In genomic region chr1:241924080-241924808, GRCh38 we compare ENCODE assay signal across 33 cellular contexts. TPM values are rescaled to one million over a fixed set of nuclear protein-coding genes. Genes with fewer than 3 reads are reported as not detected.
"Had no signal": no experiment of that assay in that cellular context is flagged by ENCODE, and none has a peak within 500 bp of the region (broad histone marks: within the 10 kb centered on the region; RNA-seq: fewer than 3 reads in every experiment).

No MANE protein-coding gene starts in this region.

- H3K4me1 ChIP-seq: ascending aorta, body of pancreas had no signal

- H3K27ac ChIP-seq: ascending aorta, body of pancreas, cardiac muscle cell, KMS-11 had no signal

- DNase-seq: activated B cell treated with CpG ODN at 0.5 μM for 24 hours; activated CD4-positive, alpha-beta T cell treated with anti-CD3 and anti-CD28 coated beads for 1 hour; activated CD4-positive, alpha-beta T cell treated with anti-CD3 and anti-CD28 coated beads, Interleukin-2, amount 10 ng/mL, durations not matched to agents 24 days and 14 days; activated CD4-positive, alpha-beta T cell treated with anti-CD3 and anti-CD28 coated beads, Interleukin-2, amount 50 U/mL, for 48 hours; activated CD8-positive, alpha-beta memory T cell treated with anti-CD3 and anti-CD28 coated beads, Interleukin-2, amount 10 ng/mL, durations not matched to agents 7 days and 5 days; activated effector memory CD4-positive, alpha-beta T cell treated with Interleukin-2 at 50 U/mL for 16 hours; activated naive CD4-positive, alpha-beta T cell; activated T-cell treated with anti-CD3 and anti-CD28 coated beads, Interleukin-2, amount 50 U/mL, for 24 hours; amniotic stem cell; body of pancreas; MG63; MV-4-11; NCI-H1092 treated with DMSO at 0.1 percent for 48 hours; NCI-H1417 treated with DMSO at 0.1 percent for 48 hours; NCI-H1694; NCI-H2029; NCI-H2107; NCI-H2171 treated with DMSO at 0.1 percent for 48 hours; NCI-H226; NCI-H526; NCI-H774; RPMI8226; SW 1271 had no signal

- H3K9me3 ChIP-seq: ascending aorta, body of pancreas, MG63 had no signal

- H3K27me3 Mint-ChIP-seq: activated B cell treated with CpG ODN at 0.5 μM for 24 hours; activated CD4-positive, alpha-beta T cell treated with anti-CD3 and anti-CD28 coated beads, Interleukin-2, amount 10 ng/mL, durations not matched to agents 24 days and 14 days; activated CD8-positive, alpha-beta memory T cell treated with anti-CD3 and anti-CD28 coated beads, Interleukin-2, amount 10 ng/mL, durations not matched to agents 7 days and 5 days; activated naive CD4-positive, alpha-beta T cell treated with anti-CD3 and anti-CD28 coated beads, Interleukin-2, amount 50 U/mL, for 24 hours; activated T-cell treated with anti-CD3 and anti-CD28 coated beads, Interleukin-2, amount 50 U/mL, for 24 hours had no signal

- H3K36me3 Mint-ChIP-seq: activated CD8-positive, alpha-beta memory T cell treated with anti-CD3 and anti-CD28 coated beads, Interleukin-2, amount 10 ng/mL, durations not matched to agents 7 days and 5 days; activated naive CD4-positive, alpha-beta T cell treated with anti-CD3 and anti-CD28 coated beads, Interleukin-2, amount 50 U/mL, for 24 hours had no signal

- H3K4me3 Mint-ChIP-seq: activated B cell treated with CpG ODN at 0.5 μM for 24 hours; activated CD4-positive, alpha-beta T cell treated with anti-CD3 and anti-CD28 coated beads, Interleukin-2, amount 10 ng/mL, durations not matched to agents 24 days and 14 days; activated CD8-positive, alpha-beta memory T cell treated with anti-CD3 and anti-CD28 coated beads, Interleukin-2, amount 10 ng/mL, durations not matched to agents 7 days and 5 days; activated naive CD4-positive, alpha-beta T cell treated with anti-CD3 and anti-CD28 coated beads, Interleukin-2, amount 50 U/mL, for 24 hours; activated T-cell treated with anti-CD3 and anti-CD28 coated beads, Interleukin-2, amount 50 U/mL, for 24 hours; activated T-helper 1 cell treated with anti-CD3 and anti-CD28 coated beads, Interleukin-12 subunit alpha, Interleukin-12 subunit beta, Interleukin-2, Interleukin-4 antibody, amounts not matched to agents 30 ng/mL and 10 ng/mL and 1 ng/mL, durations not matched to agents 14 hours and 24 hours and 36 hours; T-helper 1 cell treated with Interleukin-12 subunit alpha and Interleukin-12 subunit beta and Interleukin-4 antibody, amounts not matched to agents 30 μg/mL and 1 μg/mL, for 36 hours had no signal

- H3K4me1 Mint-ChIP-seq: activated B cell treated with CpG ODN at 0.5 μM for 24 hours; activated CD4-positive, alpha-beta T cell treated with anti-CD3 and anti-CD28 coated beads, Interleukin-2, amount 10 ng/mL, durations not matched to agents 24 days and 14 days; activated CD8-positive, alpha-beta memory T cell treated with anti-CD3 and anti-CD28 coated beads, Interleukin-2, amount 10 ng/mL, durations not matched to agents 7 days and 5 days; activated naive CD4-positive, alpha-beta T cell treated with anti-CD3 and anti-CD28 coated beads, Interleukin-2, amount 50 U/mL, for 24 hours had no signal

- H3K9me3 Mint-ChIP-seq: activated B cell treated with CpG ODN at 0.5 μM for 24 hours; activated CD4-positive, alpha-beta T cell treated with anti-CD3 and anti-CD28 coated beads, Interleukin-2, amount 10 ng/mL, durations not matched to agents 24 days and 14 days; activated naive CD4-positive, alpha-beta T cell treated with anti-CD3 and anti-CD28 coated beads, Interleukin-2, amount 50 U/mL, for 24 hours; activated T-cell treated with anti-CD3 and anti-CD28 coated beads, Interleukin-2, amount 50 U/mL, for 24 hours; activated T-helper 1 cell treated with anti-CD3 and anti-CD28 coated beads, Interleukin-12 subunit alpha, Interleukin-12 subunit beta, Interleukin-2, Interleukin-4 antibody, amounts not matched to agents 30 ng/mL and 10 ng/mL and 1 ng/mL, durations not matched to agents 14 hours and 24 hours and 36 hours; T-helper 1 cell treated with Interleukin-12 subunit alpha and Interleukin-12 subunit beta and Interleukin-4 antibody, amounts not matched to agents 30 μg/mL and 1 μg/mL, for 36 hours had no signal

- H3K27ac Mint-ChIP-seq: activated B cell treated with CpG ODN at 0.5 μM for 24 hours; activated CD4-positive, alpha-beta T cell treated with anti-CD3 and anti-CD28 coated beads, Interleukin-2, amount 10 ng/mL, durations not matched to agents 24 days and 14 days; activated CD8-positive, alpha-beta memory T cell treated with anti-CD3 and anti-CD28 coated beads, Interleukin-2, amount 10 ng/mL, durations not matched to agents 7 days and 5 days; activated naive CD4-positive, alpha-beta T cell treated with anti-CD3 and anti-CD28 coated beads, Interleukin-2, amount 50 U/mL, for 24 hours; activated T-cell treated with anti-CD3 and anti-CD28 coated beads, Interleukin-2, amount 50 U/mL, for 24 hours; activated T-helper 1 cell treated with anti-CD3 and anti-CD28 coated beads, Interleukin-12 subunit alpha, Interleukin-12 subunit beta, Interleukin-2, Interleukin-4 antibody, amounts not matched to agents 30 ng/mL and 10 ng/mL and 1 ng/mL, durations not matched to agents 14 hours and 24 hours and 36 hours; T-helper 1 cell treated with Interleukin-12 subunit alpha and Interleukin-12 subunit beta and Interleukin-4 antibody, amounts not matched to agents 30 μg/mL and 1 μg/mL, for 36 hours had no signal

- H3K4me2 ChIP-seq: KMS-11 had no signal

- ATAC-seq: activated CD8-positive, alpha-beta memory T cell treated with anti-CD3 and anti-CD28 coated beads, Interleukin-2, amount 10 ng/mL, durations not matched to agents 7 days and 5 days; body of pancreas; Right ventricle myocardium inferior; SK-N-SH treated with all-trans-retinoic acid at 6 μM for 48 hours had no signal

- H3K9ac ChIP-seq: KMS-11 had no signal

- H3K36me3 ChIP-seq: ascending aorta, cardiac muscle cell, MG63 had no signal

- H3K27me3 ChIP-seq: ascending aorta, body of pancreas, cardiac muscle cell, MG63 had no signal

- H3K4me3 ChIP-seq: ascending aorta, body of pancreas, cardiac muscle cell, MG63 had no signal

RNA-seq across cellular contexts. Expression of gene BECN2, which starts 33.3 kb away (rescaled TPM):
- total RNA-seq: activated B cell treated with CpG ODN at 0.5 μM for 24 hours; activated CD4-positive, alpha-beta T cell treated with anti-CD3 and anti-CD28 coated beads, Interleukin-2, amount 10 ng/mL, durations not matched to agents 24 days and 14 days; activated CD8-positive, alpha-beta memory T cell treated with anti-CD3 and anti-CD28 coated beads, Interleukin-2, amount 10 ng/mL, durations not matched to agents 7 days and 5 days; activated T-helper 1 cell treated with anti-CD3 and anti-CD28 coated beads, Interleukin-12 subunit alpha, Interleukin-12 subunit beta, Interleukin-2, Interleukin-4 antibody, amounts not matched to agents 30 ng/mL and 10 ng/mL and 1 ng/mL, durations not matched to agents 14 hours and 24 hours and 36 hours; ascending aorta; body of pancreas; cardiac muscle cell; NCI-H460; OCI-LY7; Right ventricle myocardium inferior had no signal
- polyA plus RNA-seq: cardiac muscle cell had no signal
